ENCODE assay signal across 2 cellular contexts in genomic region chr1:202381867-202382266, GRCh38.
A peak's percentile ranks its signal among the peaks of the same experiment; 100 is the strongest.
TF ChIP-seq lines count a peak whose summit lies in the region.

No MANE protein-coding gene starts in this region.

TF ChIP-seq in HEK293, 187 proteins besides CTCF, POLR2A, EP300 and RAD21:
- peak; percentile 90 for TF ChIP-seq ZNF146 (tag by site-specific recombination; IDR thresholded peaks at IDR 0.05)
- TF ChIP-seq ZNF580 (tag by site-specific recombination; IDR thresholded peaks at IDR 0.05): peak; percentile 80
TF ChIP-seq in HEK293: peak in this region for 2; not testable (repeated sequence) for 185.

TF ChIP-seq in K562, 482 proteins besides CTCF, POLR2A, EP300 and RAD21:
- TF ChIP-seq BCOR (IDR thresholded peaks at IDR 0.05) (peak; percentile 10; the same call in 1 of the 2 replicates), ZNF146 (CRISPR knock-in tag; IDR thresholded peaks at IDR 0.05; ENCODE audit: unreplicated experiment) (peak; percentile 62)
